In genomic region chr1:145859491-145860159, GRCh38 we compare ENCODE assay signal across 8 cellular contexts. TPM values are rescaled to one million over a fixed set of nuclear protein-coding genes. Genes with fewer than 3 reads are reported as not detected.
A peak's percentile ranks its signal among the peaks of the same experiment; 100 is the strongest.
DNase-seq lines count a peak whose midpoint lies in the region; ATAC-seq and TF ChIP-seq lines count a peak whose summit lies in the region.

No MANE protein-coding gene starts in this region.

- H3K27ac ChIP-seq in coronary artery: peak overlapping the region; percentile 91 to 98

- TF ChIP-seq CTCF in coronary artery (IDR thresholded peaks at IDR 0.05): no peak

- peak; percentile 57 for TF ChIP-seq POLR2A in GM19099 (IDR thresholded peaks at IDR 0.05; ENCODE audit: extremely low read depth, insufficient read length, low read depth)

- DNase-seq in Ammon's horn (ENCODE audit: low spot score) (peak; percentile 91), NCI-H510A treated with DMSO at 0.1 percent for 48 hours (lab: John Stamatoyannopoulos, UW) (peak; percentile 86), coronary artery (ENCODE audit: low spot score) (peak; percentile 92), left lobe of liver (ENCODE audit: low spot score) (peak; percentile 93)
- peak; percentile 83 for DNase-seq in activated CD4-positive, alpha-beta T cell treated with anti-CD3 and anti-CD28 coated beads for 48 hours
- peak; percentile 64 to 71 for DNase-seq in stimulated activated CD4-positive, alpha-beta T cell treated with anti-CD3 and anti-CD28 coated beads, Interleukin-2, amount 100 ng/mL, for 48 hours

- ATAC-seq in HG03378 (IDR thresholded peaks at IDR 0.05; ENCODE audit: unreplicated experiment): peak; percentile 60
- peak; percentile 88 for ATAC-seq in left lobe of liver

- peak overlapping the region; percentile 97 for H3K4me3 ChIP-seq in coronary artery

RNA-seq across cellular contexts. Expression of gene PIAS3, which starts 0.7 kb away (rescaled TPM):
- total RNA-seq in left lobe of liver: 6.2 TPM

RNA-seq across cellular contexts. Expression of gene NUDT17, which starts 14.2 kb away (rescaled TPM):
- 0.63 TPM for total RNA-seq in left lobe of liver

RNA-seq across cellular contexts. Expression of gene ANKRD35, which starts 26.0 kb away (rescaled TPM):
- total RNA-seq in left lobe of liver: 2.4 TPM

RNA-seq across cellular contexts. Expression of gene POLR3C, which starts 35.6 kb away (rescaled TPM):
- 7.4 TPM for total RNA-seq in left lobe of liver

RNA-seq across cellular contexts. Expression of gene RNF115, which starts 35.7 kb away (rescaled TPM):
- total RNA-seq in left lobe of liver: 4.9 TPM

Comparison
In these comparisons a context has a peak if more than half of its experiments do, and no peak if none do; other contexts are left out.
1. Peak in every context shown above with its lines: DNase-seq, ATAC-seq, H3K4me3 ChIP-seq and H3K27ac ChIP-seq.